1 cellular context compared by ENCODE assay signal in the genomic region with DNA sequence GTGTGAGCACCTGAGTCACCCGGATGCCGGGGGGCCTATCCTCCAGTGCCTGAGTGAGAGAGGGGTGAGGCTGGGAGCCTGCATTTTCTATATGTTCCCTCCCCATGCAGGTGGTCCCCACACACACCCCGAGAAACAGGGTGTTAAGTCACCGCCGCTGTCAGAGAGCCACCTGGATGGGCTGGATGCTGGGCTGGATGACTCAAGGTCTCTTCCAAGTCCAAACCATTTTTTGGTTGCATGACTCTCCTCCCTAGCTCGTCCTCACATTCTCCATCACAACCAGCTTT.
TF ChIP-seq lines count a peak whose summit lies in the region.

No MANE protein-coding gene starts in this region.

TF ChIP-seq in IMR-90, 13 proteins besides CTCF, POLR2A, EP300 and RAD21:
- TF ChIP-seq NFE2L2 (IDR thresholded peaks at IDR 0.05; ENCODE audit: low read depth, low read length), result no peak
- no peak for TF ChIP-seq RCOR1 (IDR thresholded peaks at IDR 0.05; ENCODE audit: insufficient replicate concordance, low read length)
- no peak for TF ChIP-seq MXI1 (IDR thresholded peaks at IDR 0.05; ENCODE audit: borderline replicate concordance, low read depth, low read length)
- no peak for TF ChIP-seq CHD1 (IDR thresholded peaks at IDR 0.05; ENCODE audit: low read depth, low read length)
- TF ChIP-seq MAFK (IDR thresholded peaks at IDR 0.05; ENCODE audit: low read depth, low read length), result no peak
- TF ChIP-seq SMC3 (IDR thresholded peaks at IDR 0.05; ENCODE audit: low read depth, low read length), result no peak
- TF ChIP-seq CEBPB (IDR thresholded peaks at IDR 0.05; ENCODE audit: low read depth, low read length), result no peak
- TF ChIP-seq FOS (IDR thresholded peaks at IDR 0.05; ENCODE audit: low read depth, low read length), result no peak
- TF ChIP-seq, protein P1, sequence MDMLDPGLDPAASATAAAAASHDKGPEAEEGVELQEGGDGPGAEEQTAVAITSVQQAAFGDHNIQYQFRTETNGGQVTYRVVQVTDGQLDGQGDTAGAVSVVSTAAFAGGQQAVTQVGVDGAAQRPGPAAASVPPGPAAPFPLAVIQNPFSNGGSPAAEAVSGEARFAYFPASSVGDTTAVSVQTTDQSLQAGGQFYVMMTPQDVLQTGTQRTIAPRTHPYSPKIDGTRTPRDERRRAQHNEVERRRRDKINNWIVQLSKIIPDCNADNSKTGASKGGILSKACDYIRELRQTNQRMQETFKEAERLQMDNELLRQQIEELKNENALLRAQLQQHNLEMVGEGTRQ (IDR thresholded peaks at IDR 0.05; ENCODE audit: low read depth, low read length), result no peak
TF ChIP-seq in IMR-90: peak in this region for 0.
